In genomic region chr1:86515597-86515996, GRCh38 we compare ENCODE assay signal across 9 cellular contexts. TPM values are rescaled to one million over a fixed set of nuclear protein-coding genes. Genes with fewer than 3 reads are reported as not detected.
A peak's percentile ranks its signal among the peaks of the same experiment; 100 is the strongest.
DNase-seq lines count a peak whose midpoint lies in the region; ATAC-seq, FAIRE-seq and TF ChIP-seq lines count a peak whose summit lies in the region.
"Had no signal": no experiment of that assay in that cellular context is flagged by ENCODE, and none has a peak within 500 bp of the region (broad histone marks: within the 10 kb centered on the region; RNA-seq: fewer than 3 reads in every experiment).

No MANE protein-coding gene starts in this region.

- DNase-seq in A549 (ENCODE audit: low read depth in 1 of 2, low spot score in 1 of 2): peak; percentile 18 to 47
- DNase-seq in H7: peak; percentile 51
- DNase-seq in SK-MEL-5 (ENCODE audit: low read depth, low spot score): peak; percentile 70
- DNase-seq in hepatocyte (ENCODE audit: low spot score): no peak
- no peak for DNase-seq in activated T-cell treated with anti-CD3 and anti-CD28 coated beads, Interleukin-2, amount 50 U/mL, for 4 hours
- DNase-seq in activated T-cell treated with anti-CD3 and anti-CD28 coated beads, Interleukin-2, amount 50 U/mL, for 24 hours: no peak
- no peak for DNase-seq in NCI-H1048 (lab: John Stamatoyannopoulos, UW)
- DNase-seq in SKM-1 (lab: John Stamatoyannopoulos, UW; ENCODE audit: unreplicated experiment): no peak
- DNase-seq: activated T-cell treated with anti-CD3 and anti-CD28 coated beads for 4 hours had no signal

- H3K79me2 ChIP-seq in hepatocyte: no peaks in the 10 kb centered on the region

- POLR2A ChIA-PET in A549 (lab: Yijun Ruan, JAX): no interaction called here

- no peak for TF ChIP-seq POLR2A in A549 (IDR thresholded peaks at IDR 0.05; ENCODE audit: low read length)

- no peak overlapping the region for H3K27ac Mint-ChIP-seq in activated T-cell treated with anti-CD3 and anti-CD28 coated beads, Interleukin-2, amount 50 U/mL, for 24 hours

- no peak overlapping the region for H2AFZ ChIP-seq in hepatocyte

- no peaks in the 10 kb centered on the region for H3K4me1 Mint-ChIP-seq in activated T-cell treated with anti-CD3 and anti-CD28 coated beads, Interleukin-2, amount 50 U/mL, for 4 hours (ENCODE audit: low read depth)
- no peaks in the 10 kb centered on the region for H3K4me1 Mint-ChIP-seq in activated T-cell treated with anti-CD3 and anti-CD28 coated beads, Interleukin-2, amount 50 U/mL, for 24 hours (ENCODE audit: low read depth)

- 27% methylated on average over 2 of the region's 2 CpGs for WGBS in A549 (ENCODE audit: missing lambda C conversion rate)
- WGBS in hepatocyte (ENCODE audit: low lambda C conversion rate, missing lambda C conversion rate): 38% methylated on average over 2 of the region's 2 CpGs

- peak in 1 of 2 experiments; percentile 28; a peak in 2 of 5 replicates for TF ChIP-seq RAD21 in A549 (conservative IDR thresholded peaks at IDR 0.05 in 1 of 2, IDR thresholded peaks at IDR 0.05 in 1 of 2)

- no peak for FAIRE-seq in A549 (lab: Jason Lieb, UNC)

- CTCF ChIA-PET in A549 (lab: Yijun Ruan, JAX): interaction anchor here (0.6 kb wide), 1 partner anchor 125 kb away, joined by 3 read pairs; no protein-coding TSS in a partner anchor

- no peak overlapping the region for H3K4me3 Mint-ChIP-seq in activated T-cell treated with anti-CD3 and anti-CD28 coated beads, Interleukin-2, amount 50 U/mL, for 4 hours
- H3K4me3 Mint-ChIP-seq in activated T-cell treated with anti-CD3 and anti-CD28 coated beads, Interleukin-2, amount 50 U/mL, for 24 hours: no peak overlapping the region

- no peak overlapping the region for H3K4me2 ChIP-seq in A549
- no peak overlapping the region for H3K4me2 ChIP-seq in hepatocyte

- H3K27ac ChIP-seq in A549: no peak overlapping the region
- H3K27ac ChIP-seq in hepatocyte: no peak overlapping the region

- TF ChIP-seq EP300 in A549 (IDR thresholded peaks at IDR 0.05): no peak

- no peak overlapping the region for H3K4me3 ChIP-seq in A549
- no peak overlapping the region for H3K4me3 ChIP-seq in H7 (ENCODE audit: insufficient read depth, low read depth, low read length)
- no peak overlapping the region for H3K4me3 ChIP-seq in hepatocyte

- TF ChIP-seq CTCF in A549 (IDR thresholded peaks at IDR 0.05) (no peak), hepatocyte (IDR thresholded peaks at IDR 0.05; ENCODE audit: poor library complexity) (peak; percentile 25)

- H3K9me3 Mint-ChIP-seq in activated T-cell treated with anti-CD3 and anti-CD28 coated beads, Interleukin-2, amount 50 U/mL, for 4 hours: no peaks in the 10 kb centered on the region
- no peaks in the 10 kb centered on the region for H3K9me3 Mint-ChIP-seq in activated T-cell treated with anti-CD3 and anti-CD28 coated beads, Interleukin-2, amount 50 U/mL, for 24 hours

- no peaks in the 10 kb centered on the region for H3K27me3 Mint-ChIP-seq in activated T-cell treated with anti-CD3 and anti-CD28 coated beads, Interleukin-2, amount 50 U/mL, for 4 hours (ENCODE audit: low read depth)
- no peaks in the 10 kb centered on the region for H3K27me3 Mint-ChIP-seq in activated T-cell treated with anti-CD3 and anti-CD28 coated beads, Interleukin-2, amount 50 U/mL, for 24 hours

- no peaks in the 10 kb centered on the region for H3K9me2 ChIP-seq in hepatocyte (replicated peaks; ENCODE audit: insufficient read depth)

- no peaks in the 10 kb centered on the region for H3K9me3 ChIP-seq in A549
- H3K9me3 ChIP-seq in hepatocyte (ENCODE audit: low read depth): no peaks in the 10 kb centered on the region

- ATAC-seq in A549: peak; percentile 71 to 87; a peak in 4 of 6 replicates
- no peak for ATAC-seq in activated T-cell treated with anti-CD3 and anti-CD28 coated beads, Interleukin-2, amount 50 U/mL, for 4 hours

- H3K36me3 Mint-ChIP-seq in activated T-cell treated with anti-CD3 and anti-CD28 coated beads, Interleukin-2, amount 50 U/mL, for 4 hours (ENCODE audit: insufficient read depth): no peaks in the 10 kb centered on the region
- no peaks in the 10 kb centered on the region for H3K36me3 Mint-ChIP-seq in activated T-cell treated with anti-CD3 and anti-CD28 coated beads, Interleukin-2, amount 50 U/mL, for 24 hours (ENCODE audit: low read depth)

- H3K36me3 ChIP-seq in H7 (replicated peaks; ENCODE audit: control insufficient read depth, insufficient read depth, low read length) (no peaks in the 10 kb centered on the region), hepatocyte (replicated peaks; ENCODE audit: insufficient read depth, low read depth) (no peaks in the 10 kb centered on the region)

- H4K20me1 ChIP-seq in hepatocyte (ENCODE audit: insufficient read depth, poor library complexity, severe bottlenecking): no peaks in the 10 kb centered on the region

- in situ Hi-C loops in SK-MEL-5 (cut with HindIII; ENCODE audit: low pct_unique_long_range_greater_than_20kb, low sequenced_read_pairs): no loop called here

- H3K4me1 ChIP-seq in A549 (no peaks in the 10 kb centered on the region), hepatocyte (ENCODE audit: insufficient read depth) (no peaks in the 10 kb centered on the region)

- H3K27me3 ChIP-seq in H7 (ENCODE audit: control insufficient read depth, insufficient read depth, low read length) (no peaks in the 10 kb centered on the region), hepatocyte (no peaks in the 10 kb centered on the region)

TF ChIP-seq in A549, 52 proteins besides CTCF, POLR2A, EP300 and RAD21:
- TF ChIP-seq RNF2 (IDR thresholded peaks at IDR 0.05; ENCODE audit: borderline replicate concordance, low read depth) (no peak), RCOR1 (IDR thresholded peaks at IDR 0.05; ENCODE audit: low read depth, low read length) (no peak), HES2 (IDR thresholded peaks at IDR 0.05) (no peak), PBX3 (IDR thresholded peaks at IDR 0.05) (no peak)
- TF ChIP-seq, protein P1, sequence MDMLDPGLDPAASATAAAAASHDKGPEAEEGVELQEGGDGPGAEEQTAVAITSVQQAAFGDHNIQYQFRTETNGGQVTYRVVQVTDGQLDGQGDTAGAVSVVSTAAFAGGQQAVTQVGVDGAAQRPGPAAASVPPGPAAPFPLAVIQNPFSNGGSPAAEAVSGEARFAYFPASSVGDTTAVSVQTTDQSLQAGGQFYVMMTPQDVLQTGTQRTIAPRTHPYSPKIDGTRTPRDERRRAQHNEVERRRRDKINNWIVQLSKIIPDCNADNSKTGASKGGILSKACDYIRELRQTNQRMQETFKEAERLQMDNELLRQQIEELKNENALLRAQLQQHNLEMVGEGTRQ (IDR thresholded peaks at IDR 0.05): no peak
TF ChIP-seq in A549: peak in this region for 0.

RNA-seq across cellular contexts. Expression of gene CLCA4, which starts 31.3 kb away (rescaled TPM):
- polyA plus RNA-seq in A549 (2011; rRNA removed) (not detected in 2 replicates), A549 (2017; fragmentation: RNase III; extraction: RNeasy Plus Mini Kit Qiagen cat#74134 plus additional on column Dnase treatment) (not detected in 3 replicates), hepatocyte (0.22 TPM in 1 of 2 replicates, not detected in the other)
- not detected in 2 replicates for polyA plus RNA-seq in A549 (2012; cell fraction: cytosol; rRNA removed)
- polyA plus RNA-seq in A549 (2012; cell fraction: nucleus; rRNA removed): not detected in 2 replicates
- not detected in 2 replicates for polyA minus RNA-seq in A549 (2011; rRNA and poly(A)+ RNA removed)
- total RNA-seq in H7 (2014; rRNA removed; shearing (Covaris generic)): not detected in 2 replicates
- total RNA-seq in SK-MEL-5 (2014; rRNA removed; shearing (Covaris generic)): not detected in 2 replicates
- not detected in 2 replicates for polyA plus RNA-seq in SK-MEL-5 (2015; cell fraction: cytosol; rRNA removed)
- not detected in 2 replicates for polyA plus RNA-seq in SK-MEL-5 (2015; cell fraction: nucleus; rRNA removed)
- total RNA-seq in hepatocyte: 0.07 TPM in 1 of 2 replicates, not detected in the other
- total RNA-seq in activated T-cell treated with anti-CD3 and anti-CD28 coated beads, Interleukin-2, amount 50 U/mL, for 4 hours: under 1 TPM in 1 of 3 donors, not detected in 2; 0.05 TPM

RNA-seq across cellular contexts. Expression of gene CLCA1, which starts 46.9 kb away (rescaled TPM):
- polyA plus RNA-seq in A549 (2011; rRNA removed) (not detected in 2 replicates), A549 (2017; fragmentation: RNase III; extraction: RNeasy Plus Mini Kit Qiagen cat#74134 plus additional on column Dnase treatment) (not detected in 3 replicates), hepatocyte (2.0 and 3.5 TPM in 2 replicates)
- polyA plus RNA-seq in A549 (2012; cell fraction: cytosol; rRNA removed): not detected in 2 replicates
- polyA plus RNA-seq in A549 (2012; cell fraction: nucleus; rRNA removed): not detected in 2 replicates
- polyA minus RNA-seq in A549 (2011; rRNA and poly(A)+ RNA removed): not detected in 2 replicates
- total RNA-seq in H7 (2014; rRNA removed; shearing (Covaris generic)): not detected in 2 replicates
- not detected in 2 replicates for total RNA-seq in SK-MEL-5 (2014; rRNA removed; shearing (Covaris generic))
- not detected in 2 replicates for polyA plus RNA-seq in SK-MEL-5 (2015; cell fraction: cytosol; rRNA removed)
- polyA plus RNA-seq in SK-MEL-5 (2015; cell fraction: nucleus; rRNA removed): not detected in 2 replicates
- 39.1 and 42.9 TPM in 2 replicates for total RNA-seq in hepatocyte
- under 1 TPM; 0.08 to 0.13 (median 0.08) TPM for total RNA-seq in activated T-cell treated with anti-CD3 and anti-CD28 coated beads, Interleukin-2, amount 50 U/mL, for 4 hours

Comparison
In these comparisons a context has a peak if more than half of its experiments do, and no peak if none do; other contexts are left out.
1. ATAC-seq: peak in A549 (2 of 2); none in activated T-cell treated with anti-CD3 and anti-CD28 coated beads, Interleukin-2, amount 50 U/mL, for 4 hours (0 of 2).
2. DNase-seq: peak in A549 (2 of 2), H7 (single experiment) and SK-MEL-5 (single experiment); none in hepatocyte (single experiment), activated T-cell treated with anti-CD3 and anti-CD28 coated beads, Interleukin-2, amount 50 U/mL, for 4 hours (single experiment), activated T-cell treated with anti-CD3 and anti-CD28 coated beads, Interleukin-2, amount 50 U/mL, for 24 hours (single experiment), NCI-H1048 (single experiment) and SKM-1 (single experiment).
3. RNA of gene CLCA1, which starts 46.9 kb away (total RNA-seq): 39.1 to 42.9 TPM in hepatocyte; 0.08 to 0.13 TPM in activated T-cell treated with anti-CD3 and anti-CD28 coated beads, Interleukin-2, amount 50 U/mL, for 4 hours, not detected in H7 and not detected in SK-MEL-5; every median in the first group is over 10 times any median in the second.